In the genomic region with DNA sequence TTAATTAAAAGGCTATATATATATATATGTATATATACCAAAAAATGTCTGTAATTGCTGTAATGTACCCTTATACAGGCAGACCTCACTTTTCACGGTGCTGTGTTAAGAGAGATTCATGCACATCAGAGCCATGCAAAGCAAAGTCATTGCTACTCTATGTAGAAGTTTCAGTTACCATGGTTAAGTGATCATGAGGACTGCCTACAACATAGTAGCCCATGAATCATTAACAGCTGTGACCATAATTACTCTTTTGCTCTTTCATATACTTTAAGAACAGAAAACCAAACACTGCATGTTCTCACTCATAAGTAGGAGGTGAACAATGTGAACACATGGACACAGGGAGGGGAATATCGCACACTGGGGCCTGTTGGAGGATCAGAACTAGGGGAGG, we compare ENCODE assay signal across 18 cellular contexts.
DNase-seq lines count a peak whose midpoint lies in the region; ATAC-seq and TF ChIP-seq lines count a peak whose summit lies in the region.
"Had no signal": no experiment of that assay in that cellular context is flagged by ENCODE, and none has a peak within 500 bp of the region (broad histone marks: within the 10 kb centered on the region; RNA-seq: fewer than 3 reads in every experiment).

No MANE protein-coding gene starts in this region.

- CTCF ChIA-PET in CD8-positive, alpha-beta memory T cell (lab: Charles Lee), result no interaction called here

- no peak overlapping the region for H3K27ac ChIP-seq in CD8-positive, alpha-beta memory T cell (ENCODE audit: low read depth, low read length)
- H3K27ac ChIP-seq in suprapubic skin, result no peak overlapping the region
- H3K27ac ChIP-seq: ovary, spleen, thoracic aorta had no signal

- TF ChIP-seq EP300 in suprapubic skin (IDR thresholded peaks at IDR 0.05), result no peak

- H3K9me3 ChIP-seq in CD8-positive, alpha-beta memory T cell (ENCODE audit: low read length), result no peaks in the 10 kb centered on the region
- H3K9me3 ChIP-seq in suprapubic skin, result no peaks in the 10 kb centered on the region
- H3K9me3 ChIP-seq: ovary, thoracic aorta had no signal

- no peak for TF ChIP-seq CTCF in glutamatergic neuron (IDR thresholded peaks at IDR 0.05; ENCODE audit: partially characterized antibody, unreplicated experiment)
- TF ChIP-seq CTCF in suprapubic skin (IDR thresholded peaks at IDR 0.05), result no peak

- H3K4me1 Mint-ChIP-seq in CD8-positive, alpha-beta memory T cell, result no peaks in the 10 kb centered on the region
- no peaks in the 10 kb centered on the region for H3K4me1 Mint-ChIP-seq in glutamatergic neuron (ENCODE audit: low read depth, unreplicated experiment)

- H3K4me3 ChIP-seq in CD8-positive, alpha-beta memory T cell (ENCODE audit: low read length), result no peak overlapping the region
- H3K4me3 ChIP-seq in suprapubic skin, result no peak overlapping the region
- H3K4me3 ChIP-seq: ovary, spleen, thoracic aorta had no signal

- 83% methylated on average over 2 of the region's 2 CpGs for WGBS in suprapubic skin

- no peaks in the 10 kb centered on the region for H3K27me3 Mint-ChIP-seq in CD8-positive, alpha-beta memory T cell
- no peaks in the 10 kb centered on the region for H3K27me3 Mint-ChIP-seq in glutamatergic neuron (ENCODE audit: unreplicated experiment)
- H3K27me3 Mint-ChIP-seq: dendritic cell treated with granulocyte-macrophage colony-stimulating factor and Interleukin-4, amounts not matched to agents 40 ng/mL and 50 ng/mL, for 4 days had no signal

- POLR2A ChIA-PET in CD8-positive, alpha-beta memory T cell (lab: Charles Lee), result no interaction called here

- no peak overlapping the region for H3K4me3 Mint-ChIP-seq in CD8-positive, alpha-beta memory T cell
- no peak overlapping the region for H3K4me3 Mint-ChIP-seq in glutamatergic neuron (ENCODE audit: unreplicated experiment)
- H3K4me3 Mint-ChIP-seq: dendritic cell treated with granulocyte-macrophage colony-stimulating factor and Interleukin-4, amounts not matched to agents 40 ng/mL and 50 ng/mL, for 4 days; HFFc6; T-helper 1 cell treated with Interleukin-12 subunit alpha and Interleukin-12 subunit beta and Interleukin-4 antibody, amounts not matched to agents 30 μg/mL and 1 μg/mL, for 36 hours had no signal

- TF ChIP-seq POLR2A in suprapubic skin (IDR thresholded peaks at IDR 0.05), result no peak

- H3K27me3 ChIP-seq in CD8-positive, alpha-beta memory T cell (ENCODE audit: insufficient read depth, low read length, poor library complexity, severe bottlenecking), result no peaks in the 10 kb centered on the region
- no peaks in the 10 kb centered on the region for H3K27me3 ChIP-seq in suprapubic skin
- H3K27me3 ChIP-seq: ovary, spleen had no signal

- no peak for DNase-seq in CD8-positive, alpha-beta memory T cell
- DNase-seq in NCI-H187 (lab: John Stamatoyannopoulos, UW) (no peak), glutamatergic neuron (no peak), suprapubic skin (ENCODE audit: low spot score in 2 of 2) (no peak)
- DNase-seq: activated CD4-positive, alpha-beta T cell treated with anti-CD3 and anti-CD28 coated beads for 4 hours; activated T-cell treated with anti-CD3 and anti-CD28 coated beads, Interleukin-2, amount 50 U/mL, for 48 hours; HFFc6; KBM-7; NCI-H146; NCI-H526 treated with DMSO at 0.1 percent for 48 hours; ovary; spleen had no signal

- H3K9me3 Mint-ChIP-seq in CD8-positive, alpha-beta memory T cell, result peaks cover 11 to 24% (median 17%) of the 10 kb centered on the region in 5 donors
- no peaks in the 10 kb centered on the region for H3K9me3 Mint-ChIP-seq in glutamatergic neuron (ENCODE audit: unreplicated experiment)

- no peaks in the 10 kb centered on the region for H3K36me3 Mint-ChIP-seq in CD8-positive, alpha-beta memory T cell
- H3K36me3 Mint-ChIP-seq in glutamatergic neuron (ENCODE audit: unreplicated experiment), result no peaks in the 10 kb centered on the region

- no peaks in the 10 kb centered on the region for H3K36me3 ChIP-seq in CD8-positive, alpha-beta memory T cell (ENCODE audit: insufficient read depth, low read length)
- no peaks in the 10 kb centered on the region for H3K36me3 ChIP-seq in suprapubic skin
- H3K36me3 ChIP-seq: ovary, spleen, thoracic aorta had no signal

- no peaks in the 10 kb centered on the region for H3K4me1 ChIP-seq in CD8-positive, alpha-beta memory T cell (ENCODE audit: insufficient read depth, low read length)
- no peaks in the 10 kb centered on the region for H3K4me1 ChIP-seq in suprapubic skin
- H3K4me1 ChIP-seq: spleen had no signal

- ATAC-seq in GM19467 (IDR thresholded peaks at IDR 0.05; ENCODE audit: unreplicated experiment), result peak; percentile 98
- ATAC-seq in HG02852 (IDR thresholded peaks at IDR 0.05; ENCODE audit: unreplicated experiment), result peak; percentile 77
- ATAC-seq in HG03439 (IDR thresholded peaks at IDR 0.05; ENCODE audit: unreplicated experiment), result peak; percentile 78

- H3K27ac Mint-ChIP-seq in CD8-positive, alpha-beta memory T cell, result no peak overlapping the region
- H3K27ac Mint-ChIP-seq in glutamatergic neuron (ENCODE audit: unreplicated experiment), result no peak overlapping the region
- H3K27ac Mint-ChIP-seq: dendritic cell treated with granulocyte-macrophage colony-stimulating factor and Interleukin-4, amounts not matched to agents 40 ng/mL and 50 ng/mL, for 4 days; HFFc6; T-helper 1 cell treated with Interleukin-12 subunit alpha and Interleukin-12 subunit beta and Interleukin-4 antibody, amounts not matched to agents 30 μg/mL and 1 μg/mL, for 36 hours had no signal
